In genomic region chr5:2280318-2280717, GRCh38 we compare ENCODE assay signal across 24 cellular contexts.
"Had no signal": no experiment of that assay in that cellular context is flagged by ENCODE, and none has a peak within 500 bp of the region (broad histone marks: within the 10 kb centered on the region; RNA-seq: fewer than 3 reads in every experiment).

No MANE protein-coding gene starts in this region.

- H3K36me3 ChIP-seq: neutrophil, pancreas, right lobe of liver, sigmoid colon, stomach, thoracic aorta, thyroid gland, tibial nerve, upper lobe of right lung, vagina had no signal

- FAIRE-seq: pancreas, small intestine had no signal

- H3K4me3 ChIP-seq: pancreas, psoas muscle, right lobe of liver, sigmoid colon, stomach, thoracic aorta, thyroid gland, tibial nerve, upper lobe of right lung, vagina had no signal

- H3K4me1 ChIP-seq: pancreas, psoas muscle, right lobe of liver, sigmoid colon, stomach, thyroid gland, tibial nerve, upper lobe of right lung, vagina had no signal

- DNase-seq: naive thymus-derived CD8-positive, alpha-beta T cell; nephron progenitor cell; nucleus accumbens; pancreas; psoas muscle; right cardiac atrium; right lobe of liver; small intestine; stimulated activated CD4-positive, alpha-beta T cell treated with anti-CD3 and anti-CD28 coated beads, Interleukin-15, amount 100 ng/mL, for 24 hours; stimulated activated CD4-positive, alpha-beta T cell treated with anti-CD3 and anti-CD28 coated beads, Interleukin-2, amount 100 ng/mL, for 24 hours; stimulated activated CD4-positive, alpha-beta T cell treated with anti-CD3 and anti-CD28 coated beads, Interleukin-2, amount 100 ng/mL, for 48 hours; stimulated activated CD4-positive, alpha-beta T cell treated with anti-CD3 and anti-CD28 coated beads, Interleukin-4, amount 100 ng/mL, for 24 hours; stimulated activated naive B cell treated with anti-CD40 and anti-IgM and Interleukin-4, amounts not matched to agents 10 μg/mL and 1 μg/mL and 100 μg/mL, for 72 hours; stimulated activated naive CD4-positive, alpha-beta T cell treated with Interleukin-2 at 50 U/mL for 16 hours; stomach; thyroid gland; upper lobe of right lung had no signal

- ATAC-seq: naive thymus-derived CD8-positive, alpha-beta T cell; natural killer cell treated with Interleukin-12 subunit alpha and Interleukin-12 subunit beta and Interleukin-15 and Interleukin-18, amount 100 ng/mL, for 72 hours; pancreas; psoas muscle; right cardiac atrium; right lobe of liver; stimulated activated effector memory CD8-positive, alpha-beta T cell treated with anti-CD3 and anti-CD28 coated beads, Interleukin-12 subunit alpha, Interleukin-12 subunit beta, amount 100 ng/mL, for 72 hours; stimulated activated naive B cell treated with anti-CD40 and anti-IgM and Interleukin-4, amounts not matched to agents 10 μg/mL and 1 μg/mL and 100 μg/mL, for 72 hours; upper lobe of right lung had no signal

- H3K27me3 ChIP-seq: neutrophil, pancreas, right lobe of liver, sigmoid colon, thyroid gland, tibial nerve, upper lobe of right lung, vagina had no signal

- H3K27ac ChIP-seq: neutrophil, pancreas, psoas muscle, right lobe of liver, sigmoid colon, stomach, thoracic aorta, thyroid gland, tibial nerve, upper lobe of right lung, vagina had no signal

- H3K9me3 ChIP-seq: neutrophil, pancreas, psoas muscle, right lobe of liver, sigmoid colon, stomach, thoracic aorta, thyroid gland, tibial nerve, upper lobe of right lung, vagina had no signal
